Comparison of ENCODE assay signal across 1 cellular context in genomic region chr18:8706545-8706980, GRCh38.
TF ChIP-seq lines count a peak whose summit lies in the region.

No MANE protein-coding gene starts in this region.

TF ChIP-seq in HepG2, 621 proteins besides CTCF, POLR2A, EP300 and RAD21 (continued from another document):
- TF ChIP-seq ETS1 (CRISPR knock-in tag; IDR thresholded peaks at IDR 0.05) (no peak), RXRA (CRISPR knock-in tag; IDR thresholded peaks at IDR 0.05) (no peak)
